In the genomic region with DNA sequence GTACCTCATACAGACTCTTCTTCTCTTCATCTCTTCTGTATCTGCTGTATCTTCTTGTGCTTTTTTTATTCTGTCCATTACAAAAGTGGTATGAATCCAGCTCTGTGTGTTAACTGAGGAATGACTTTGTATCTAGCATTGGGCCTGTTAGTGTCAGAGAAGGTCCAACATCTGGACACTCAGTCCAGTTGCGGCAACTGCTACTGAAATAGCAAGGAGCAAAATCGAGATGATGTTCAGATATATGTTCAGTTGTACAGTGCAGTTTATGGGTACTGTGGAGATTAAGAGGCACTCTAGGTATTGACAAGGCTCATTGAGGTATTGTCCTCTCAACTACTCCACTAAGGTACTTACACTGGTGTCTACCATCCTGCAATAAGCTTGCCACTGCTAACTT, we compare ENCODE assay signal across 8 cellular contexts. TPM values are rescaled to one million over a fixed set of nuclear protein-coding genes. Genes with fewer than 3 reads are reported as not detected.
"Had no signal": no experiment of that assay in that cellular context is flagged by ENCODE, and none has a peak within 500 bp of the region (broad histone marks: within the 10 kb centered on the region; RNA-seq: fewer than 3 reads in every experiment).

No MANE protein-coding gene starts in this region.

- H3K4me1 ChIP-seq: HAP-1 had no signal

- H2AFZ ChIP-seq: GM23248 had no signal

- H3K27ac ChIP-seq: GM23248 had no signal

- DNase-seq: GM23248, GOT3, H7, IMR-90 had no signal

- H3K36me3 ChIP-seq: HAP-1 had no signal

- H3K9ac ChIP-seq: GM23248 had no signal

- H3K4me3 ChIP-seq: GM23248, HAP-1, K562 had no signal

- H3K9me3 ChIP-seq: HAP-1 had no signal

- ATAC-seq: HCT116, K562 had no signal

RNA-seq across cellular contexts. Expression of gene KLHDC8B, which starts 42.6 kb away (rescaled TPM):
- total RNA-seq: HT-29 had no signal
